Comparison of ENCODE assay signal across 8 cellular contexts in genomic region chr20:49278036-49278816, GRCh38. TPM values are rescaled to one million over a fixed set of nuclear protein-coding genes. Genes with fewer than 3 reads are reported as not detected.
DNase-seq lines count a peak whose midpoint lies in the region; ATAC-seq and TF ChIP-seq lines count a peak whose summit lies in the region.

Gene ZNFX1 (minus strand): TSS chr20:49278057. CDS start chr20:49275839, 2,218 bp downstream.

- peak within 1 kb of the TSS; percentile 67 for H2AFZ ChIP-seq in fibroblast of lung (ENCODE audit: low read length)

- peaks cover 81% of the 10 kb centered on the region for H3K79me2 ChIP-seq in fibroblast of lung (ENCODE audit: control insufficient read depth, insufficient read depth, low read length)

- H4K20me1 ChIP-seq in fibroblast of lung (ENCODE audit: control insufficient read depth, extremely low read depth, insufficient read depth, low read length) = peaks cover 9% of the 10 kb centered on the region

- peaks cover 37% of the 10 kb centered on the region for H3K4me1 Mint-ChIP-seq in activated T-helper 17 cell treated with anti-CD3 and anti-CD28 coated beads, Interleukin-2, amount 50 U/mL, for 72 hours
- H3K4me1 Mint-ChIP-seq in naive thymus-derived CD8-positive, alpha-beta T cell = peaks cover 38 to 77% (median 71%) of the 10 kb centered on the region in 4 donors

- H3K9me3 ChIP-seq in fibroblast of lung (ENCODE audit: control insufficient read depth, insufficient read depth, low read depth, low read length) = peaks cover 10% of the 10 kb centered on the region

- ATAC-seq in activated T-helper 17 cell treated with anti-CD3 and anti-CD28 coated beads, Interleukin-2, amount 50 U/mL, for 72 hours (replicated peaks) = peak; percentile 79
- ATAC-seq in naive thymus-derived CD8-positive, alpha-beta T cell = peak; percentile 83 to 87

- H3K9ac ChIP-seq in fibroblast of lung (ENCODE audit: insufficient read depth, low read length) = peak within 1 kb of the TSS; percentile 84

- H3K4me3 ChIP-seq in LNCaP clone FGC (ENCODE audit: low read depth, low read length) (peak within 1 kb of the TSS; percentile 99), fibroblast of lung (replicated peaks in 1 of 4; ENCODE audit: control extremely low read depth in 1 of 4, insufficient read depth in 1 of 4, low read depth in 3 of 4, low read length in 4 of 4) (peak within 1 kb of the TSS; percentile 64 to 100 (median 91))

- H3K27me3 Mint-ChIP-seq in activated T-helper 17 cell treated with anti-CD3 and anti-CD28 coated beads, Interleukin-2, amount 50 U/mL, for 72 hours = no peaks in the 10 kb centered on the region
- peaks cover 0 to 3% (median 0%) of the 10 kb centered on the region in 5 donors for H3K27me3 Mint-ChIP-seq in naive thymus-derived CD8-positive, alpha-beta T cell

- H3K27ac ChIP-seq in RWPE1 (peak within 1 kb of the TSS; percentile 95), fibroblast of lung (ENCODE audit: insufficient read depth, low read length) (peak within 1 kb of the TSS; percentile 88)

- CTCF ChIA-PET in RWPE1 (lab: Yijun Ruan, JAX) = interaction anchor here (0.5 to 1.1 kb wide), 2 partner anchors 30 to 32 kb away, joined by 3 read pairs; no protein-coding TSS in a partner anchor

- POLR2A ChIA-PET in RWPE1 (lab: Yijun Ruan, JAX; ENCODE audit: low non-redundant PET) = interaction anchor here (0.6 to 1.3 kb wide), 5 partner anchors 9 to 421 kb away, joined by 3 to 4 read pairs (median 3); no protein-coding TSS in a partner anchor
- POLR2A ChIA-PET in naive thymus-derived CD8-positive, alpha-beta T cell (lab: Charles Lee) = interaction anchor here (0.6 to 3.9 kb wide), 22 partner anchors 9 to 600 kb away, joined by 3 to 41 read pairs (median 4); partner anchors contain the start of genes DDX27, SLC9A8 and STAU1

- H3K4me1 ChIP-seq in fibroblast of lung (ENCODE audit: control insufficient read depth, extremely low read depth, insufficient read depth, low read length) = peaks cover 3% of the 10 kb centered on the region

- peaks cover 34% of the 10 kb centered on the region for H3K36me3 ChIP-seq in fibroblast of lung (ENCODE audit: control insufficient read depth, insufficient read depth, low read length)

- H3K36me3 Mint-ChIP-seq in activated T-helper 17 cell treated with anti-CD3 and anti-CD28 coated beads, Interleukin-2, amount 50 U/mL, for 72 hours (ENCODE audit: low read depth) = peaks cover 96% of the 10 kb centered on the region
- H3K36me3 Mint-ChIP-seq in naive thymus-derived CD8-positive, alpha-beta T cell = peaks cover 38 to 76% (median 52%) of the 10 kb centered on the region in 3 donors

- DNase-seq in Daoy (ENCODE audit: low read depth) = peak; percentile 98
- DNase-seq in GOT3 (lab: John Stamatoyannopoulos, UW) = peak; percentile 99
- DNase-seq in LNCaP clone FGC (ENCODE audit: low read depth) = peak; percentile 89
- DNase-seq in RWPE1 (ENCODE audit: low spot score) = peak; percentile 99
- DNase-seq in fibroblast of lung (ENCODE audit: low read depth in 2 of 2) = peak; percentile 94 to 98
- peak; percentile 95 to 99 (median 98) for DNase-seq in naive thymus-derived CD8-positive, alpha-beta T cell
- peak; percentile 97 to 99 (median 98) for DNase-seq in stimulated activated naive CD4-positive, alpha-beta T cell (lab: John Stamatoyannopoulos, UW)

- no peaks in the 10 kb centered on the region for H3K27me3 ChIP-seq in fibroblast of lung (ENCODE audit: control insufficient read depth, insufficient read depth, low read length)

- peaks cover 15% of the 10 kb centered on the region for H3K9me3 Mint-ChIP-seq in activated T-helper 17 cell treated with anti-CD3 and anti-CD28 coated beads, Interleukin-2, amount 50 U/mL, for 72 hours
- peaks cover 4 to 49% (median 27%) of the 10 kb centered on the region in 9 donors for H3K9me3 Mint-ChIP-seq in naive thymus-derived CD8-positive, alpha-beta T cell

- H3K4me2 ChIP-seq in fibroblast of lung (ENCODE audit: extremely low read depth, insufficient read depth, low read length) = peak within 1 kb of the TSS; percentile 92

- peak within 1 kb of the TSS; percentile 98 for H3K4me3 Mint-ChIP-seq in activated T-helper 17 cell treated with anti-CD3 and anti-CD28 coated beads, Interleukin-2, amount 50 U/mL, for 72 hours
- H3K4me3 Mint-ChIP-seq in naive thymus-derived CD8-positive, alpha-beta T cell = peak within 1 kb of the TSS; percentile 93 to 100 (median 96)

- TF ChIP-seq CTCF in LNCaP clone FGC (IDR thresholded peaks at IDR 0.05; ENCODE audit: control insufficient read depth, extremely low read depth, insufficient read depth) (no peak), RWPE1 (conservative IDR thresholded peaks at IDR 0.05; ENCODE audit: low read depth) (no peak), fibroblast of lung (conservative IDR thresholded peaks at IDR 0.05 in 1 of 2, IDR thresholded peaks at IDR 0.05 in 1 of 2; ENCODE audit: low read depth in 1 of 2, low read length in 2 of 2) (no peak)

- peak within 1 kb of the TSS; percentile 100 for H3K27ac Mint-ChIP-seq in activated T-helper 17 cell treated with anti-CD3 and anti-CD28 coated beads, Interleukin-2, amount 50 U/mL, for 72 hours
- H3K27ac Mint-ChIP-seq in naive thymus-derived CD8-positive, alpha-beta T cell = peak within 1 kb of the TSS; percentile 95 to 99 (median 98)

RNA-seq across cellular contexts. Expression of gene ZNFX1, which starts in this region (rescaled TPM):
- 13.5 and 15.5 TPM in 2 replicates for total RNA-seq in Daoy (2014; rRNA removed; shearing (Covaris generic))
- total RNA-seq in activated T-helper 17 cell treated with anti-CD3 and anti-CD28 coated beads, Interleukin-2, amount 50 U/mL, for 72 hours = 10 to 100 TPM; 32.8 to 54.9 TPM
- 29.5 and 46.2 TPM in 2 replicates for total RNA-seq in fibroblast of lung
- polyA plus RNA-seq in fibroblast of lung = 13.7 and 13.9 TPM in 2 replicates
- polyA plus RNA-seq in fibroblast of lung (2012) = 27.4 and 33.1 TPM in 2 replicates
- 99.6 and 104 TPM in 2 replicates for polyA minus RNA-seq in fibroblast of lung (ENCODE audit: low replicate concordance)
- 10 to 100 TPM; 56.4 to 57.2 TPM for total RNA-seq in naive thymus-derived CD8-positive, alpha-beta T cell
- polyA plus RNA-seq in naive thymus-derived CD8-positive, alpha-beta T cell = 10 to 100 TPM; 28.1 to 45.0 (median 35.8) TPM

Comparison
In these comparisons a context has a peak if more than half of its experiments do, and no peak if none do; other contexts are left out.
1. Peak in every context shown above with its lines: DNase-seq, ATAC-seq, H3K4me3 ChIP-seq and H3K27ac ChIP-seq.